In the genomic region with DNA sequence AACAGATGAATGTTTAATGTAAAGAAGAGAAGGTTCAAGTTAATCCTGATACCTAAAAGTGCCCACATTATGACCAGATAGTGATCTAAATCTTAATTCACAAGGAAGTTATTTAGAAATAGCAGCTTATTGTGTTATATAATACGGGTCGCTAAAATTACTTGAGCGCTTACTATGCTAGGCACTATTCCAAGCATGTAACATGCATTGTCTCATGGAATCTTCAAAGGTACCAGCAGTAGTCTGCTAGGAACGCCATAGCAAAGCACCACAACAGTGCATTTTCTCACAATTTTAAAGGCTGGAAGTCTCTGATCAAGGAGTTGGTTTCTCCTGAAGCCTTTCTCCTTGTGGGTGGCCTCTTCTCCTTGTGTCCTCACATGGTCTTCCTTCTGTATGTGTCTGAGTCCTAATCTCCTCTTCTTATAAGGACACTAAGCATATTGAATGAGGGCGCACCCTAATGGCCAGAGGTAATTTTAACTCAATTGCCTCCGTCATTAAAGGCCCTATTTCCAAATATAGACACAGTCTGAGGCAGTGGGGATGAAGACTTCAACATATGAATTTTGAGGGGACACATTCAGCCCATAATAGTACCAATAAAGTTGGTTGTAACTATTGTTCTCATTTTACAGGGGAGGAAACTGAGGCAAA, we compare ENCODE assay signal across 20 cellular contexts.
"Had no signal": no experiment of that assay in that cellular context is flagged by ENCODE, and none has a peak within 500 bp of the region (broad histone marks: within the 10 kb centered on the region; RNA-seq: fewer than 3 reads in every experiment).

No MANE protein-coding gene starts in this region.

- H3K4me1 ChIP-seq: body of pancreas, lower lobe of right lung, upper lobe of left lung had no signal

- H3K9me3 ChIP-seq: body of pancreas, lower lobe of right lung, thoracic aorta, upper lobe of left lung had no signal

- H3K36me3 ChIP-seq: cardiac muscle cell, lower lobe of right lung, thoracic aorta, upper lobe of left lung had no signal

- DNase-seq: activated CD4-positive, alpha-beta T cell treated with anti-CD3 and anti-CD28 coated beads, Interleukin-2, amount 10 ng/mL, durations not matched to agents 7 days and 5 days; activated CD8-positive, alpha-beta memory T cell treated with anti-CD3 and anti-CD28 coated beads, Interleukin-2, amount 10 ng/mL, durations not matched to agents 7 days and 5 days; activated CD8-positive, alpha-beta T cell treated with anti-CD3 and anti-CD28 coated beads for 36 hours; activated gamma-delta T cell treated with Interleukin-2 at 50 U/mL for 16 hours; activated T-cell treated with anti-CD3 and anti-CD28 coated beads for 4 hours; anterior cingulate cortex; body of pancreas; foreskin fibroblast; kidney; lower lobe of right lung; naive thymus-derived CD4-positive, alpha-beta T cell; retina; stimulated activated CD4-positive, alpha-beta T cell treated with anti-CD3 and anti-CD28 coated beads, Interleukin-4, amount 100 ng/mL, for 24 hours; stimulated activated naive CD4-positive, alpha-beta T cell treated with Interleukin-2 at 50 U/mL for 16 hours; T-helper 2 cell; upper lobe of left lung had no signal

- H3K4me3 ChIP-seq: body of pancreas, cardiac muscle cell, lower lobe of right lung, thoracic aorta, upper lobe of left lung had no signal

- ATAC-seq: activated CD4-positive, CD25-positive, alpha-beta regulatory T cell treated with anti-CD3 and anti-CD28 coated beads, Interleukin-2, amount 50 U/mL, for 24 hours; activated CD8-positive, alpha-beta memory T cell treated with anti-CD3 and anti-CD28 coated beads, Interleukin-2, amount 10 ng/mL, durations not matched to agents 7 days and 5 days; activated CD8-positive, alpha-beta T cell treated with anti-CD3 and anti-CD28 coated beads for 36 hours; body of pancreas; lower lobe of right lung; naive thymus-derived CD4-positive, alpha-beta T cell had no signal

- H3K27me3 ChIP-seq: body of pancreas, cardiac muscle cell, upper lobe of left lung had no signal

- H3K27ac ChIP-seq: body of pancreas, cardiac muscle cell, lower lobe of right lung, thoracic aorta, upper lobe of left lung, VCaP had no signal
